In genomic region chr18:9475643-9476580, GRCh38 we compare ENCODE assay signal across 8 cellular contexts. TPM values are rescaled to one million over a fixed set of nuclear protein-coding genes. Genes with fewer than 3 reads are reported as not detected.
DNase-seq lines count a peak whose midpoint lies in the region; ATAC-seq, FAIRE-seq and TF ChIP-seq lines count a peak whose summit lies in the region.

No MANE protein-coding gene starts in this region.

- no peaks in the 10 kb centered on the region for H3K27me3 ChIP-seq in astrocyte (ENCODE audit: insufficient read depth, low read length)

- peak overlapping the region; percentile 88 for H3K4me3 Mint-ChIP-seq in astrocyte (ENCODE audit: unreplicated experiment)

- DNase-seq in A172 (ENCODE audit: low spot score) (peak; percentile 40), GM12865 (ENCODE audit: low read depth) (peak; percentile 86), astrocyte (ENCODE audit: low read depth) (peak; percentile 20), kidney glomerular epithelial cell (lab: John Stamatoyannopoulos, UW) (peak; percentile 23), retina (no peak)
- DNase-seq in stimulated activated CD4-positive, alpha-beta T cell treated with anti-CD3 and anti-CD28 coated beads, TNF-alpha, amount 100 ng/mL, for 48 hours (ENCODE audit: low read depth in 3 of 3), result peak in 2 of 3 donors; percentile 37 to 47

- H2AFZ ChIP-seq in astrocyte (ENCODE audit: low read depth, low read length), result peak overlapping the region; percentile 74

- FAIRE-seq in astrocyte (lab: Jason Lieb, UNC), result peak; percentile 88

- peaks cover 7% of the 10 kb centered on the region for H3K36me3 Mint-ChIP-seq in astrocyte (ENCODE audit: low read depth, unreplicated experiment)

- TF ChIP-seq CTCF in GM12865 (IDR thresholded peaks at IDR 0.05; ENCODE audit: insufficient read depth, low read depth, low read length, missing control alignments) (no peak), astrocyte (IDR thresholded peaks at IDR 0.05; ENCODE audit: insufficient read depth, low read depth, low read length) (no peak)

- H3K79me2 ChIP-seq in astrocyte (ENCODE audit: insufficient read depth, low read length), result peaks cover 55% of the 10 kb centered on the region

- peak overlapping the region; percentile 90 for H3K27ac ChIP-seq in astrocyte (ENCODE audit: low read depth, low read length)

- H4K20me1 ChIP-seq in astrocyte (ENCODE audit: insufficient read depth, low read length), result peaks cover 25% of the 10 kb centered on the region

- peak overlapping the region; percentile 53 for H3K27ac Mint-ChIP-seq in astrocyte (ENCODE audit: unreplicated experiment)

- ATAC-seq in HG03139 (IDR thresholded peaks at IDR 0.05; ENCODE audit: unreplicated experiment) (peak; percentile 31), SK-N-SH treated with all-trans-retinoic acid at 6 μM for 48 hours (peak; percentile 2; the same call in 2 of the 3 replicates)

- no peaks in the 10 kb centered on the region for H3K36me3 ChIP-seq in astrocyte (ENCODE audit: insufficient read depth, low read length)

- H3K9me3 Mint-ChIP-seq in astrocyte (ENCODE audit: unreplicated experiment), result no peaks in the 10 kb centered on the region

- peak overlapping the region; percentile 91 for H3K9ac ChIP-seq in astrocyte (ENCODE audit: low read length)

- no peaks in the 10 kb centered on the region for H3K27me3 Mint-ChIP-seq in astrocyte (ENCODE audit: low read depth, unreplicated experiment)

- H3K4me3 ChIP-seq in GM12865 (ENCODE audit: low read depth, low read length) (peak overlapping the region; percentile 68), astrocyte (ENCODE audit: insufficient read depth, low read depth, low read length) (peak overlapping the region; percentile 82)

- H3K9me3 ChIP-seq in astrocyte (ENCODE audit: insufficient read depth, low read depth, low read length), result no peaks in the 10 kb centered on the region

- peaks cover 13% of the 10 kb centered on the region for H3K4me1 Mint-ChIP-seq in astrocyte (ENCODE audit: low read depth, unreplicated experiment)

- peak overlapping the region; percentile 91 for H3K4me2 ChIP-seq in astrocyte (ENCODE audit: low read length)

- H3K4me1 ChIP-seq in astrocyte (ENCODE audit: insufficient read depth, low read length), result peaks cover 11% of the 10 kb centered on the region

TF ChIP-seq in SK-N-SH treated with all-trans-retinoic acid at 6 μM for 48 hours, 23 proteins besides CTCF, POLR2A, EP300 and RAD21:
- TF ChIP-seq ZFP3 (CRISPR knock-in tag; IDR thresholded peaks at IDR 0.05) (no peak), TOX (CRISPR knock-in tag; IDR thresholded peaks at IDR 0.05; ENCODE audit: borderline replicate concordance) (no peak), CSDC2 (CRISPR knock-in tag; IDR thresholded peaks at IDR 0.05) (no peak)

RNA-seq across cellular contexts. Expression of gene RALBP1, which starts 0.6 kb away (rescaled TPM):
- total RNA-seq in A172 (2014; rRNA removed; shearing (Covaris generic)), result 79.5 and 84.6 TPM in 2 replicates
- 57.5 and 57.7 TPM in 2 replicates for total RNA-seq in astrocyte
